Comparison of ENCODE assay signal across 1 cellular context in the genomic region with DNA sequence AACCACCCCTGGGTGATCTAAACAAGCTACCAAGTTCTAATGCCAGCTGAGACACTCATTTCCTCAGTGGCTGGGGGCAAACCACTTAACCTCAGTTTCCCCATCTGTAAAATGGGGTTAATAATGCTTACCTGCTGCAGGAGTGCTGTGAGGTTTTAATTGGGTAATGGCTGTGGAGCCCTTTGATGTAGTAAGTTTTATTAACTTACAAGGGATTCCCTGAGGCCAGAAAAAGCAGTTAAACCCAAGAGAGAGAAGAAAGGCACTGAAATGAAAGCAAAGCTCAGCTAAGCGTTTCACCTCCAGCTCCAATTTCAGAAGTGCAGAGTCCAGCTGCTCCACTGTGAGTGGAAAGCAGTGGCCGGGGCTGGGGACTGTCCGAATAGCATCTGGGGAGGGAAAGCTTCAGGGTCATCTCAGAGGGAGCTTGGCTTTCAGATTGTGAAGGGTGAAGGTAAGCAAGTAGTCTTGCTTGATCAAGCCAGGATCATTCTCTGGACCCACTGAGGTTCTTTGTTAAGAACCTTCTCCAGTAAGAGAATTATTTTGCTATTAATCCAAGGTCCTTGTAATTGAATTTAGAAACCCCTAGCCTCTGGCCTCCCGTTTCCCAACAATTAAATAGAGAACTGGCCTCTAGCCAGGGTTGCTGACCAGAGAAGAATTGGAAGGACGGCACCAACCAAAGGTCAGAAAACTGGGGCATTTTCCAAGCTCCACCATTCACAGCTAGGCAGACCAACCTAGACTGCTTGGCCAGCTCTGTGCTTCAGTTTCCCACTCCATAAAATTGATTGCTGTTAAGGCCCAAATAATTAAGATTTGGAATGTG.
TF ChIP-seq lines count a peak whose summit lies in the region.

No MANE protein-coding gene starts in this region.

TF ChIP-seq in HepG2, 621 proteins besides CTCF, POLR2A, EP300 and RAD21 (continues in another document):
- TF ChIP-seq ZNF274 (CRISPR knock-in tag; IDR thresholded peaks at IDR 0.05) (no peak), ZNF572 (CRISPR knock-in tag; IDR thresholded peaks at IDR 0.05) (no peak), WIZ (CRISPR knock-in tag; IDR thresholded peaks at IDR 0.05) (0 out of 2 replicates have a peak, but pooled peaks have one; percentile 31), ZNF441 (CRISPR knock-in tag; IDR thresholded peaks at IDR 0.05; ENCODE audit: borderline replicate concordance) (no peak), ZNF563 (CRISPR knock-in tag; IDR thresholded peaks at IDR 0.05) (no peak), ZBTB25 (CRISPR knock-in tag; IDR thresholded peaks at IDR 0.05) (no peak), ZNF761 (CRISPR knock-in tag; conservative IDR thresholded peaks at IDR 0.05) (peak; percentile 63; the same call in 1 of the 2 replicates), MED1 (CRISPR knock-in tag; IDR thresholded peaks at IDR 0.05) (peak; percentile 32; the same call in 1 of the 2 replicates), KLF16 (CRISPR knock-in tag; IDR thresholded peaks at IDR 0.05) (no peak), FOXA3 (CRISPR knock-in tag; IDR thresholded peaks at IDR 0.05) (no peak), GABPB1 (CRISPR knock-in tag; IDR thresholded peaks at IDR 0.05) (no peak), ADNP (CRISPR knock-in tag; IDR thresholded peaks at IDR 0.05) (no peak), HIVEP1 (CRISPR knock-in tag; IDR thresholded peaks at IDR 0.05) (no peak), TFDP2 (CRISPR knock-in tag; IDR thresholded peaks at IDR 0.05) (no peak), ZFP37 (CRISPR knock-in tag; IDR thresholded peaks at IDR 0.05; ENCODE audit: borderline replicate concordance) (no peak), MAFF (IDR thresholded peaks at IDR 0.05; ENCODE audit: low read depth, low read length) (no peak), THAP9 (CRISPR knock-in tag; IDR thresholded peaks at IDR 0.05; ENCODE audit: borderline replicate concordance) (no peak), ZNF75D (CRISPR knock-in tag; IDR thresholded peaks at IDR 0.05; ENCODE audit: borderline replicate concordance) (no peak), ZKSCAN1 (IDR thresholded peaks at IDR 0.05; ENCODE audit: low read length) (no peak), ZFX (CRISPR knock-in tag; IDR thresholded peaks at IDR 0.05; ENCODE audit: low read depth) (no peak), PRPF4 (IDR thresholded peaks at IDR 0.05; ENCODE audit: low read depth, low read length, poor library complexity, severe bottlenecking) (no peak), TCF12 (IDR thresholded peaks at IDR 0.05) (no peak), TCF12 (CRISPR knock-in tag; IDR thresholded peaks at IDR 0.05) (no peak), ZNF138 (CRISPR knock-in tag; IDR thresholded peaks at IDR 0.05; ENCODE audit: low read depth) (no peak), EEA1 (CRISPR knock-in tag; IDR thresholded peaks at IDR 0.05; ENCODE audit: borderline replicate concordance) (no peak), ZNF382 (CRISPR knock-in tag; IDR thresholded peaks at IDR 0.05; ENCODE audit: borderline replicate concordance) (no peak), MAF1 (CRISPR knock-in tag; IDR thresholded peaks at IDR 0.05; ENCODE audit: borderline replicate concordance) (no peak), ZNF276 (CRISPR knock-in tag; IDR thresholded peaks at IDR 0.05; ENCODE audit: low read depth) (no peak), CENPT (CRISPR knock-in tag; IDR thresholded peaks at IDR 0.05; ENCODE audit: low read depth) (no peak), MTA1 (CRISPR knock-in tag; IDR thresholded peaks at IDR 0.05; ENCODE audit: borderline replicate concordance) (0 out of 2 replicates have a peak, but pooled peaks have one; percentile 51), GTF3A (CRISPR knock-in tag; conservative IDR thresholded peaks at IDR 0.05) (no peak), PTBP1 (IDR thresholded peaks at IDR 0.05; ENCODE audit: low read depth, low read length, poor library complexity, severe bottlenecking) (no peak), ZFP36L1 (CRISPR knock-in tag; IDR thresholded peaks at IDR 0.05) (no peak), FOXA1 (IDR thresholded peaks at IDR 0.05) (no peak), FOXA1 (CRISPR knock-in tag; IDR thresholded peaks at IDR 0.05) (no peak), ZNF484 (CRISPR knock-in tag; IDR thresholded peaks at IDR 0.05; ENCODE audit: borderline replicate concordance, low read depth) (no peak), KMT2A (CRISPR knock-in tag; IDR thresholded peaks at IDR 0.05) (peak; percentile 24; the same call in 1 of the 2 replicates), ZNF569 (CRISPR knock-in tag; IDR thresholded peaks at IDR 0.05; ENCODE audit: borderline replicate concordance) (no peak), HMGA1 (CRISPR knock-in tag; conservative IDR thresholded peaks at IDR 0.05) (no peak), SPEN (CRISPR knock-in tag; IDR thresholded peaks at IDR 0.05; ENCODE audit: low read depth) (peak; percentile 45; the same call in 1 of the 2 replicates)
- TF ChIP-seq, protein P1, sequence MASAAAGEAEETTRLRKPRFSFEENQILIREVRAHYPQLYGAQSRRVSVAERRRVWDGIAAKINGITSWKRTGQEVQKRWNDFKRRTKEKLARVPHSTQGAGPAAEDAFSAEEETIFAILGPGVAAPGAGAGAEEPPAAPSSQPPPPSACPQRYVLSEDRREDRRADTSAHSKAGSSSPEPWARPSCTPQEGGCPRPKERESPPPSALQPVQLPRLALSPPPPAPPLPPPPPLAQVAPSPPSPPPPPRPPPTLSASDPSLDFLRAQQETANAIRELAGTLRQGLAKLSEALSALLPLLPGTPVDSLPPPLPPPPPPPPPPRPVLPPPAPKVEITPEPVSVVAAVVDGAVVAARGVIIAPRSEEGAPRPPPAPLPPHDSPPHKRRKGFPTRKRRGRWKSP (CRISPR knock-in tag; IDR thresholded peaks at IDR 0.05), result no peak
- TF ChIP-seq, protein P2, sequence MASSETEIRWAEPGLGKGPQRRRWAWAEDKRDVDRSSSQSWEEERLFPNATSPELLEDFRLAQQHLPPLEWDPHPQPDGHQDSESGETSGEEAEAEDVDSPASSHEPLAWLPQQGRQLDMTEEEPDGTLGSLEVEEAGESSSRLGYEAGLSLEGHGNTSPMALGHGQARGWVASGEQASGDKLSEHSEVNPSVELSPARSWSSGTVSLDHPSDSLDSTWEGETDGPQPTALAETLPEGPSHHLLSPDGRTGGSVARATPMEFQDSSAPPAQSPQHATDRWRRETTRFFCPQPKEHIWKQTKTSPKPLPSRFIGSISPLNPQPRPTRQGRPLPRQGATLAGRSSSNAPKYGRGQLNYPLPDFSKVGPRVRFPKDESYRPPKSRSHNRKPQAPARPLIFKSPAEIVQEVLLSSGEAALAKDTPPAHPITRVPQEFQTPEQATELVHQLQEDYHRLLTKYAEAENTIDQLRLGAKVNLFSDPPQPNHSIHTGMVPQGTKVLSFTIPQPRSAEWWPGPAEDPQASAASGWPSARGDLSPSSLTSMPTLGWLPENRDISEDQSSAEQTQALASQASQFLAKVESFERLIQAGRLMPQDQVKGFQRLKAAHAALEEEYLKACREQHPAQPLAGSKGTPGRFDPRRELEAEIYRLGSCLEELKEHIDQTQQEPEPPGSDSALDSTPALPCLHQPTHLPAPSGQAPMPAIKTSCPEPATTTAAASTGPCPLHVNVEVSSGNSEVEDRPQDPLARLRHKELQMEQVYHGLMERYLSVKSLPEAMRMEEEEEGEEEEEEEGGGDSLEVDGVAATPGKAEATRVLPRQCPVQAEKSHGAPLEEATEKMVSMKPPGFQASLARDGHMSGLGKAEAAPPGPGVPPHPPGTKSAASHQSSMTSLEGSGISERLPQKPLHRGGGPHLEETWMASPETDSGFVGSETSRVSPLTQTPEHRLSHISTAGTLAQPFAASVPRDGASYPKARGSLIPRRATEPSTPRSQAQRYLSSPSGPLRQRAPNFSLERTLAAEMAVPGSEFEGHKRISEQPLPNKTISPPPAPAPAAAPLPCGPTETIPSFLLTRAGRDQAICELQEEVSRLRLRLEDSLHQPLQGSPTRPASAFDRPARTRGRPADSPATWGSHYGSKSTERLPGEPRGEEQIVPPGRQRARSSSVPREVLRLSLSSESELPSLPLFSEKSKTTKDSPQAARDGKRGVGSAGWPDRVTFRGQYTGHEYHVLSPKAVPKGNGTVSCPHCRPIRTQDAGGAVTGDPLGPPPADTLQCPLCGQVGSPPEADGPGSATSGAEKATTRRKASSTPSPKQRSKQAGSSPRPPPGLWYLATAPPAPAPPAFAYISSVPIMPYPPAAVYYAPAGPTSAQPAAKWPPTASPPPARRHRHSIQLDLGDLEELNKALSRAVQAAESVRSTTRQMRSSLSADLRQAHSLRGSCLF (CRISPR knock-in tag; IDR thresholded peaks at IDR 0.05; ENCODE audit: borderline replicate concordance), result no peak
- TF ChIP-seq, protein P3, sequence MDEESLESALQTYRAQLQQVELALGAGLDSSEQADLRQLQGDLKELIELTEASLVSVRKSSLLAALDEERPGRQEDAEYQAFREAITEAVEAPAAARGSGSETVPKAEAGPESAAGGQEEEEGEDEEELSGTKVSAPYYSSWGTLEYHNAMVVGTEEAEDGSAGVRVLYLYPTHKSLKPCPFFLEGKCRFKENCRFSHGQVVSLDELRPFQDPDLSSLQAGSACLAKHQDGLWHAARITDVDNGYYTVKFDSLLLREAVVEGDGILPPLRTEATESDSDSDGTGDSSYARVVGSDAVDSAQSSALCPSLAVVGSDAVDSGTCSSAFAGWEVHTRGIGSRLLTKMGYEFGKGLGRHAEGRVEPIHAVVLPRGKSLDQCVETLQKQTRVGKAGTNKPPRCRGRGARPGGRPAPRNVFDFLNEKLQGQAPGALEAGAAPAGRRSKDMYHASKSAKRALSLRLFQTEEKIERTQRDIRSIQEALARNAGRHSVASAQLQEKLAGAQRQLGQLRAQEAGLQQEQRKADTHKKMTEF (CRISPR knock-in tag; IDR thresholded peaks at IDR 0.05), result no peak
- TF ChIP-seq, protein P4, sequence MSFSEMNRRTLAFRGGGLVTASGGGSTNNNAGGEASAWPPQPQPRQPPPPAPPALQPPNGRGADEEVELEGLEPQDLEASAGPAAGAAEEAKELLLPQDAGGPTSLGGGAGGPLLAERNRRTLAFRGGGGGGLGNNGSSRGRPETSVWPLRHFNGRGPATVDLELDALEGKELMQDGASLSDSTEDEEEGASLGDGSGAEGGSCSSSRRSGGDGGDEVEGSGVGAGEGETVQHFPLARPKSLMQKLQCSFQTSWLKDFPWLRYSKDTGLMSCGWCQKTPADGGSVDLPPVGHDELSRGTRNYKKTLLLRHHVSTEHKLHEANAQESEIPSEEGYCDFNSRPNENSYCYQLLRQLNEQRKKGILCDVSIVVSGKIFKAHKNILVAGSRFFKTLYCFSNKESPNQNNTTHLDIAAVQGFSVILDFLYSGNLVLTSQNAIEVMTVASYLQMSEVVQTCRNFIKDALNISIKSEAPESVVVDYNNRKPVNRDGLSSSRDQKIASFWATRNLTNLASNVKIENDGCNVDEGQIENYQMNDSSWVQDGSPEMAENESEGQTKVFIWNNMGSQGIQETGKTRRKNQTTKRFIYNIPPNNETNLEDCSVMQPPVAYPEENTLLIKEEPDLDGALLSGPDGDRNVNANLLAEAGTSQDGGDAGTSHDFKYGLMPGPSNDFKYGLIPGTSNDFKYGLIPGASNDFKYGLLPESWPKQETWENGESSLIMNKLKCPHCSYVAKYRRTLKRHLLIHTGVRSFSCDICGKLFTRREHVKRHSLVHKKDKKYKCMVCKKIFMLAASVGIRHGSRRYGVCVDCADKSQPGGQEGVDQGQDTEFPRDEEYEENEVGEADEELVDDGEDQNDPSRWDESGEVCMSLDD (CRISPR knock-in tag; IDR thresholded peaks at IDR 0.05; ENCODE audit: borderline replicate concordance), result no peak
